24 cellular contexts compared by ENCODE assay signal in the genomic region with DNA sequence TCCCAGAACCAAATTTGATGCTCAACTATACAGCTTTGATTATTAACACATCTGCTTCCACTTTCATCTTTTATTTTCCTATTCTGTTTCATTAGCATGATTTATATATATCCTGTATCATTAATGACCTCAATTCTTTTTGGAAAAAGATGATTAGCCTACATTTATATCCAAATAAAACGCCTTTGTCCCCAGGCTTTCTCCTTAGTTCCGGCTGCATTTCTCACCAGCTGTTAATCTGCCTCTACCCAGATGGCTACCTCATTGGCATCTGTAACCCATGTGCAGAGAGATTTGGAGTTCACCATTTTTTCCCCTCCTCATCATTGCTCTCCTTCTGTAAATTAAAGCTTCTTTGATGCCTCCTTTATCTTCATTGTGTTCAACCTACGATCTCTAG.
DNase-seq lines count a peak whose midpoint lies in the region; ATAC-seq and TF ChIP-seq lines count a peak whose summit lies in the region.
"Had no signal": no experiment of that assay in that cellular context is flagged by ENCODE, and none has a peak within 500 bp of the region (broad histone marks: within the 10 kb centered on the region; RNA-seq: fewer than 3 reads in every experiment).

No MANE protein-coding gene starts in this region.

- no peak for DNase-seq in activated T-cell treated with anti-CD3 and anti-CD28 coated beads, Interleukin-2, amount 50 U/mL, for 72 hours
- no peak for DNase-seq in activated T-cell treated with anti-CD3 and anti-CD28 coated beads, Interleukin-2, amount 50 U/mL, for 4 hours
- DNase-seq in NCI-H1694 (lab: John Stamatoyannopoulos, UW), result peak; percentile 72
- DNase-seq in activated naive CD8-positive, alpha-beta T cell treated with anti-CD3 and anti-CD28 coated beads, Interleukin-2, amount 10 ng/mL, durations not matched to agents 7 days and 5 days, result no peak
- no peak for DNase-seq in stimulated activated effector memory CD8-positive, alpha-beta T cell treated with anti-CD3 and anti-CD28 coated beads, Interleukin-12 subunit alpha, Interleukin-12 subunit beta, amount 100 ng/mL, for 72 hours (ENCODE audit: low spot score in 2 of 2)
- no peak for DNase-seq in cerebellar nuclear complex (lab: John Stamatoyannopoulos, UW)
- DNase-seq in coronary artery (ENCODE audit: low spot score), result no peak
- DNase-seq in NCI-H526 (lab: John Stamatoyannopoulos, UW), result no peak
- DNase-seq: activated B cell treated with CpG ODN at 0.5 μM for 24 hours; DMS153; GF-D8; hippocampal formation; lower lobe of right lung; NCI-H187 treated with DMSO at 0.1 percent for 48 hours; NCI-H226; NK-92 treated with Interleukin-12 subunit alpha and Interleukin-12 subunit beta, amount 100 ng/mL, for 24 hours; ovary; T-helper 9 cell had no signal

- no peak overlapping the region for H3K4me3 ChIP-seq in coronary artery
- H3K4me3 ChIP-seq: cardiac muscle cell, K562, lower lobe of right lung, ovary, SJSA1 had no signal

- H3K27me3 Mint-ChIP-seq in activated T-cell treated with anti-CD3 and anti-CD28 coated beads, Interleukin-2, amount 50 U/mL, for 72 hours (ENCODE audit: low read depth), result no peaks in the 10 kb centered on the region
- no peaks in the 10 kb centered on the region for H3K27me3 Mint-ChIP-seq in activated T-cell treated with anti-CD3 and anti-CD28 coated beads, Interleukin-2, amount 50 U/mL, for 4 hours (ENCODE audit: low read depth)
- no peaks in the 10 kb centered on the region for H3K27me3 Mint-ChIP-seq in activated naive CD8-positive, alpha-beta T cell treated with anti-CD3 and anti-CD28 coated beads, Interleukin-2, amount 10 ng/mL, durations not matched to agents 7 days and 5 days
- H3K27me3 Mint-ChIP-seq: activated B cell treated with CpG ODN at 0.5 μM for 24 hours; activated T-helper 17 cell treated with anti-CD3 and anti-CD28 coated beads, Interleukin-2, amount 50 U/mL, for 72 hours had no signal

- ATAC-seq in activated T-cell treated with anti-CD3 and anti-CD28 coated beads, Interleukin-2, amount 50 U/mL, for 72 hours (replicated peaks in 1 of 2), result no peak
- no peak for ATAC-seq in activated T-cell treated with anti-CD3 and anti-CD28 coated beads, Interleukin-2, amount 50 U/mL, for 4 hours
- no peak for ATAC-seq in activated naive CD8-positive, alpha-beta T cell treated with anti-CD3 and anti-CD28 coated beads, Interleukin-2, amount 10 ng/mL, durations not matched to agents 7 days and 5 days (ENCODE audit: low read depth)
- ATAC-seq in stimulated activated effector memory CD8-positive, alpha-beta T cell treated with anti-CD3 and anti-CD28 coated beads, Interleukin-12 subunit alpha, Interleukin-12 subunit beta, amount 100 ng/mL, for 72 hours, result no peak
- ATAC-seq: activated T-helper 17 cell treated with anti-CD3 and anti-CD28 coated beads, Interleukin-2, amount 50 U/mL, for 72 hours; K562; lower lobe of right lung; Panc1 had no signal

- peaks cover 0 to 3% of the 10 kb centered on the region in 2 donors for H3K9me3 Mint-ChIP-seq in activated T-cell treated with anti-CD3 and anti-CD28 coated beads, Interleukin-2, amount 50 U/mL, for 72 hours
- H3K9me3 Mint-ChIP-seq in activated T-cell treated with anti-CD3 and anti-CD28 coated beads, Interleukin-2, amount 50 U/mL, for 4 hours, result peaks cover 9% of the 10 kb centered on the region
- H3K9me3 Mint-ChIP-seq in activated naive CD8-positive, alpha-beta T cell treated with anti-CD3 and anti-CD28 coated beads, Interleukin-2, amount 10 ng/mL, durations not matched to agents 7 days and 5 days, result peaks cover 3% of the 10 kb centered on the region
- H3K9me3 Mint-ChIP-seq in stimulated activated effector memory CD8-positive, alpha-beta T cell treated with anti-CD3 and anti-CD28 coated beads, Interleukin-12 subunit alpha, Interleukin-12 subunit beta, amount 100 ng/mL, for 72 hours, result peaks cover 1% of the 10 kb centered on the region

- no peak overlapping the region for H3K27ac ChIP-seq in coronary artery
- H3K27ac ChIP-seq: lower lobe of right lung, ovary, SJSA1 had no signal

- H3K36me3 Mint-ChIP-seq in activated T-cell treated with anti-CD3 and anti-CD28 coated beads, Interleukin-2, amount 50 U/mL, for 72 hours (ENCODE audit: insufficient read depth in 2 of 2), result peaks cover 5 to 9% of the 10 kb centered on the region in 2 donors
- H3K36me3 Mint-ChIP-seq in activated T-cell treated with anti-CD3 and anti-CD28 coated beads, Interleukin-2, amount 50 U/mL, for 4 hours (ENCODE audit: insufficient read depth), result peaks cover 22% of the 10 kb centered on the region
- H3K36me3 Mint-ChIP-seq in activated naive CD8-positive, alpha-beta T cell treated with anti-CD3 and anti-CD28 coated beads, Interleukin-2, amount 10 ng/mL, durations not matched to agents 7 days and 5 days, result peaks cover 32% of the 10 kb centered on the region
- peaks cover 18% of the 10 kb centered on the region for H3K36me3 Mint-ChIP-seq in stimulated activated effector memory CD8-positive, alpha-beta T cell treated with anti-CD3 and anti-CD28 coated beads, Interleukin-12 subunit alpha, Interleukin-12 subunit beta, amount 100 ng/mL, for 72 hours

- H3K4me3 Mint-ChIP-seq in activated T-cell treated with anti-CD3 and anti-CD28 coated beads, Interleukin-2, amount 50 U/mL, for 72 hours, result peak overlapping the region; percentile 9 to 11
- H3K4me3 Mint-ChIP-seq in activated T-cell treated with anti-CD3 and anti-CD28 coated beads, Interleukin-2, amount 50 U/mL, for 4 hours, result no peak overlapping the region
- H3K4me3 Mint-ChIP-seq in activated naive CD8-positive, alpha-beta T cell treated with anti-CD3 and anti-CD28 coated beads, Interleukin-2, amount 10 ng/mL, durations not matched to agents 7 days and 5 days, result peak overlapping the region; percentile 10
- no peak overlapping the region for H3K4me3 Mint-ChIP-seq in stimulated activated effector memory CD8-positive, alpha-beta T cell treated with anti-CD3 and anti-CD28 coated beads, Interleukin-12 subunit alpha, Interleukin-12 subunit beta, amount 100 ng/mL, for 72 hours
- H3K4me3 Mint-ChIP-seq: activated B cell treated with CpG ODN at 0.5 μM for 24 hours; activated T-helper 17 cell treated with anti-CD3 and anti-CD28 coated beads, Interleukin-2, amount 50 U/mL, for 72 hours; CD14-positive monocyte had no signal

- no peak for TF ChIP-seq CTCF in coronary artery (IDR thresholded peaks at IDR 0.05)

- peak overlapping the region; percentile 6 for H3K27ac Mint-ChIP-seq in activated T-cell treated with anti-CD3 and anti-CD28 coated beads, Interleukin-2, amount 50 U/mL, for 72 hours
- H3K27ac Mint-ChIP-seq in activated naive CD8-positive, alpha-beta T cell treated with anti-CD3 and anti-CD28 coated beads, Interleukin-2, amount 10 ng/mL, durations not matched to agents 7 days and 5 days, result peak overlapping the region; percentile 12
- peak overlapping the region; percentile 7 for H3K27ac Mint-ChIP-seq in stimulated activated effector memory CD8-positive, alpha-beta T cell treated with anti-CD3 and anti-CD28 coated beads, Interleukin-12 subunit alpha, Interleukin-12 subunit beta, amount 100 ng/mL, for 72 hours
- H3K27ac Mint-ChIP-seq: activated T-helper 17 cell treated with anti-CD3 and anti-CD28 coated beads, Interleukin-2, amount 50 U/mL, for 72 hours had no signal

- POLR2A ChIA-PET in activated naive CD8-positive, alpha-beta T cell treated with anti-CD3 and anti-CD28 coated beads, Interleukin-2, amount 10 ng/mL, durations not matched to agents 7 days and 5 days (lab: Charles Lee), result interaction anchor here (1.2 to 1.9 kb wide), 2 partner anchors 40 to 274 kb away, joined by 4 to 7 read pairs; no protein-coding TSS in a partner anchor

- peaks cover 70% of the 10 kb centered on the region for H3K4me1 Mint-ChIP-seq in activated T-cell treated with anti-CD3 and anti-CD28 coated beads, Interleukin-2, amount 50 U/mL, for 72 hours (ENCODE audit: low read depth)
- H3K4me1 Mint-ChIP-seq in activated T-cell treated with anti-CD3 and anti-CD28 coated beads, Interleukin-2, amount 50 U/mL, for 4 hours (ENCODE audit: low read depth), result peaks cover 54% of the 10 kb centered on the region
- peaks cover 66% of the 10 kb centered on the region for H3K4me1 Mint-ChIP-seq in activated naive CD8-positive, alpha-beta T cell treated with anti-CD3 and anti-CD28 coated beads, Interleukin-2, amount 10 ng/mL, durations not matched to agents 7 days and 5 days
- peaks cover 47% of the 10 kb centered on the region for H3K4me1 Mint-ChIP-seq in stimulated activated effector memory CD8-positive, alpha-beta T cell treated with anti-CD3 and anti-CD28 coated beads, Interleukin-12 subunit alpha, Interleukin-12 subunit beta, amount 100 ng/mL, for 72 hours

Comparison
In these comparisons a context has a peak if more than half of its experiments do, and no peak if none do; other contexts are left out.
1. H3K4me3 Mint-ChIP-seq: peak in activated T-cell treated with anti-CD3 and anti-CD28 coated beads, Interleukin-2, amount 50 U/mL, for 72 hours (2 of 2) and activated naive CD8-positive, alpha-beta T cell treated with anti-CD3 and anti-CD28 coated beads, Interleukin-2, amount 10 ng/mL, durations not matched to agents 7 days and 5 days (single experiment); none in activated T-cell treated with anti-CD3 and anti-CD28 coated beads, Interleukin-2, amount 50 U/mL, for 4 hours (single experiment) and stimulated activated effector memory CD8-positive, alpha-beta T cell treated with anti-CD3 and anti-CD28 coated beads, Interleukin-12 subunit alpha, Interleukin-12 subunit beta, amount 100 ng/mL, for 72 hours (single experiment).
2. Peak in every context shown above with its lines, with median percentiles within 50 percentile points of each other: H3K27ac Mint-ChIP-seq.